Comparison of ENCODE assay signal across 1 cellular context in the genomic region with DNA sequence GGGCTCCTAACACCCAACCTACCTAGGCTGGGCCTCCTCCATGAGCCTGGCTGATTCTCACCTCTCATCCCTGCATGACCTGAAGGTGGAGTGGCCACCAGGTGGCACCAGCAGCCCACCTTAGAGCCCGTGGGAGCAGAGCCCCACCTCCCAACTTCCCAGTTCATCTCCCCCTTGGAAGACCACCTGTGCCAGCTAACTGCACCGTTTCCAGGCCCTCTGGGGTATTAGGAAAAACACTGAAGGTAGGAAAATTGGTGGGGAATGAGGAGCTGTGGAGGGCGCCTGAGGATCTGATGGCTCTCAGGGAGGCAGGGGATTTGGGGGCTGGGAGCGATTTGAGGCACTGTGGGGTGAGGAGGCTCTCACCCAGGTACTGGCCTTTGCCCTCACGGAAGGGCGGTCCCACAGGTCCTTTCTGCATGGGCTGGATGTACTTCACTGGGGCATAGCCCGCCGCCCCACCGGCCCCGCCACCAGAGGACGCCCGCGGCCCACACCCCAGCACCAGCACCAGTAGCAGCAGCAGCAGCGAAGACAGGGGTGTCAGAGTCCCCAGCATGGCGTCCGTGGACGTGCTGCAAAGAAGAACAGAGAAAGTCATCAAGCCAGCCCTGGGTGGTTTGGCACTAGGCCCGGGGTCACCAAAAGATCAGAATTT.
A peak's percentile ranks its signal among the peaks of the same experiment; 100 is the strongest.
TF ChIP-seq lines count a peak whose summit lies in the region.

No MANE protein-coding gene starts in this region.

TF ChIP-seq in HepG2, 621 proteins besides CTCF, POLR2A, EP300 and RAD21 (continued from another document and continues in another):
- TF ChIP-seq YEATS2 (CRISPR knock-in tag; IDR thresholded peaks at IDR 0.05; ENCODE audit: borderline replicate concordance) (no peak), TARDBP (CRISPR knock-in tag; IDR thresholded peaks at IDR 0.05) (0 out of 2 replicates have a peak, but pooled peaks have one; percentile 42), ZNF878 (CRISPR knock-in tag; IDR thresholded peaks at IDR 0.05) (0 out of 2 replicates have a peak, but pooled peaks have one; percentile 43), GABPB1 (CRISPR knock-in tag; IDR thresholded peaks at IDR 0.05) (peak; percentile 18; the same call in 1 of the 2 replicates), ZNF317 (CRISPR knock-in tag; IDR thresholded peaks at IDR 0.05) (peak; percentile 43; the same call in 1 of the 2 replicates), ZMYM4 (CRISPR knock-in tag; IDR thresholded peaks at IDR 0.05) (peak; percentile 32; the same call in 1 of the 2 replicates), ZNF629 (CRISPR knock-in tag; conservative IDR thresholded peaks at IDR 0.05) (no peak), GMEB1 (CRISPR knock-in tag; IDR thresholded peaks at IDR 0.05; ENCODE audit: borderline replicate concordance) (0 out of 2 replicates have a peak, but pooled peaks have one; percentile 22), ZNF292 (CRISPR knock-in tag; IDR thresholded peaks at IDR 0.05; ENCODE audit: borderline replicate concordance, low read depth) (no peak), KLF12 (CRISPR knock-in tag; IDR thresholded peaks at IDR 0.05; ENCODE audit: borderline replicate concordance) (no peak), ZNF280B (CRISPR knock-in tag; IDR thresholded peaks at IDR 0.05; ENCODE audit: borderline replicate concordance) (peak; percentile 43; the same call in 1 of the 2 replicates), IKZF4 (CRISPR knock-in tag; IDR thresholded peaks at IDR 0.05; ENCODE audit: borderline replicate concordance, low read depth, not compliant biosample characterization) (peak; percentile 18), XRCC5 (optimal IDR thresholded peaks at IDR 0.05; ENCODE audit: low read length) (peak; percentile 25), ZNF776 (CRISPR knock-in tag; IDR thresholded peaks at IDR 0.05) (0 out of 2 replicates have a peak, but pooled peaks have one; percentile 63), NFE2L1 (CRISPR knock-in tag; IDR thresholded peaks at IDR 0.05; ENCODE audit: borderline replicate concordance) (no peak), MTF2 (CRISPR knock-in tag; IDR thresholded peaks at IDR 0.05; ENCODE audit: borderline replicate concordance) (no peak), ZNF670 (CRISPR knock-in tag; IDR thresholded peaks at IDR 0.05; ENCODE audit: borderline replicate concordance) (no peak), LCORL (IDR thresholded peaks at IDR 0.05) (no peak), LCORL (CRISPR knock-in tag; IDR thresholded peaks at IDR 0.05) (peak; percentile 41), ZMYM2 (CRISPR knock-in tag; IDR thresholded peaks at IDR 0.05) (peak; percentile 71; the same call in 1 of the 2 replicates), STAG1 (CRISPR knock-in tag; IDR thresholded peaks at IDR 0.05) (peak; percentile 94), ZNF367 (CRISPR knock-in tag; IDR thresholded peaks at IDR 0.05; ENCODE audit: borderline replicate concordance) (0 out of 2 replicates have a peak, but pooled peaks have one; percentile 42), ZFYVE20 (CRISPR knock-in tag; IDR thresholded peaks at IDR 0.05; ENCODE audit: borderline replicate concordance, low read depth) (no peak), CCDC6 (CRISPR knock-in tag; IDR thresholded peaks at IDR 0.05) (0 out of 2 replicates have a peak, but pooled peaks have one; percentile 44), ZNF891 (CRISPR knock-in tag; IDR thresholded peaks at IDR 0.05) (0 out of 2 replicates have a peak, but pooled peaks have one; percentile 49), HMGXB4 (CRISPR knock-in tag; IDR thresholded peaks at IDR 0.05; ENCODE audit: borderline replicate concordance in 1 of 2, low read depth in 1 of 2) (peak; percentile 71 to 76; a peak in 3 of 4 replicates), THAP11 (CRISPR knock-in tag; IDR thresholded peaks at IDR 0.05) (peak; percentile 59), KMT2B (CRISPR knock-in tag; IDR thresholded peaks at IDR 0.05) (0 out of 2 replicates have a peak, but pooled peaks have one; percentile 32), ZNF354B (CRISPR knock-in tag; IDR thresholded peaks at IDR 0.05) (no peak), TSC22D2 (CRISPR knock-in tag; IDR thresholded peaks at IDR 0.05; ENCODE audit: borderline replicate concordance) (0 out of 2 replicates have a peak, but pooled peaks have one; percentile 5), SKI (IDR thresholded peaks at IDR 0.05; ENCODE audit: partially characterized antibody) (no peak), ZNF598 (CRISPR knock-in tag; IDR thresholded peaks at IDR 0.05; ENCODE audit: borderline replicate concordance) (0 out of 2 replicates have a peak, but pooled peaks have one; percentile 47), POGZ (CRISPR knock-in tag; IDR thresholded peaks at IDR 0.05) (0 out of 2 replicates have a peak, but pooled peaks have one; percentile 28), ARNT (IDR thresholded peaks at IDR 0.05) (no peak), SALL1 (CRISPR knock-in tag; IDR thresholded peaks at IDR 0.05) (peak; percentile 39; the same call in 1 of the 2 replicates)
- TF ChIP-seq, protein P1, sequence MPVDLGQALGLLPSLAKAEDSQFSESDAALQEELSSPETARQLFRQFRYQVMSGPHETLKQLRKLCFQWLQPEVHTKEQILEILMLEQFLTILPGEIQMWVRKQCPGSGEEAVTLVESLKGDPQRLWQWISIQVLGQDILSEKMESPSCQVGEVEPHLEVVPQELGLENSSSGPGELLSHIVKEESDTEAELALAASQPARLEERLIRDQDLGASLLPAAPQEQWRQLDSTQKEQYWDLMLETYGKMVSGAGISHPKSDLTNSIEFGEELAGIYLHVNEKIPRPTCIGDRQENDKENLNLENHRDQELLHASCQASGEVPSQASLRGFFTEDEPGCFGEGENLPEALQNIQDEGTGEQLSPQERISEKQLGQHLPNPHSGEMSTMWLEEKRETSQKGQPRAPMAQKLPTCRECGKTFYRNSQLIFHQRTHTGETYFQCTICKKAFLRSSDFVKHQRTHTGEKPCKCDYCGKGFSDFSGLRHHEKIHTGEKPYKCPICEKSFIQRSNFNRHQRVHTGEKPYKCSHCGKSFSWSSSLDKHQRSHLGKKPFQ (CRISPR knock-in tag; IDR thresholded peaks at IDR 0.05; ENCODE audit: insufficient replicate concordance): peak; percentile 60
- TF ChIP-seq, protein P2, sequence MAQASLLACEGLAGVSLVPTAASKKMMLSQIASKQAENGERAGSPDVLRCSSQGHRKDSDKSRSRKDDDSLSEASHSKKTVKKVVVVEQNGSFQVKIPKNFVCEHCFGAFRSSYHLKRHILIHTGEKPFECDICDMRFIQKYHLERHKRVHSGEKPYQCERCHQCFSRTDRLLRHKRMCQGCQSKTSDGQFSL (CRISPR knock-in tag; IDR thresholded peaks at IDR 0.05): no peak
- TF ChIP-seq, protein P3, sequence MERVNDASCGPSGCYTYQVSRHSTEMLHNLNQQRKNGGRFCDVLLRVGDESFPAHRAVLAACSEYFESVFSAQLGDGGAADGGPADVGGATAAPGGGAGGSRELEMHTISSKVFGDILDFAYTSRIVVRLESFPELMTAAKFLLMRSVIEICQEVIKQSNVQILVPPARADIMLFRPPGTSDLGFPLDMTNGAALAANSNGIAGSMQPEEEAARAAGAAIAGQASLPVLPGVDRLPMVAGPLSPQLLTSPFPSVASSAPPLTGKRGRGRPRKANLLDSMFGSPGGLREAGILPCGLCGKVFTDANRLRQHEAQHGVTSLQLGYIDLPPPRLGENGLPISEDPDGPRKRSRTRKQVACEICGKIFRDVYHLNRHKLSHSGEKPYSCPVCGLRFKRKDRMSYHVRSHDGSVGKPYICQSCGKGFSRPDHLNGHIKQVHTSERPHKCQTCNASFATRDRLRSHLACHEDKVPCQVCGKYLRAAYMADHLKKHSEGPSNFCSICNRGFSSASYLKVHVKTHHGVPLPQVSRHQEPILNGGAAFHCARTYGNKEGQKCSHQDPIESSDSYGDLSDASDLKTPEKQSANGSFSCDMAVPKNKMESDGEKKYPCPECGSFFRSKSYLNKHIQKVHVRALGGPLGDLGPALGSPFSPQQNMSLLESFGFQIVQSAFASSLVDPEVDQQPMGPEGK (CRISPR knock-in tag; IDR thresholded peaks at IDR 0.05): peak; percentile 23; the same call in 1 of the 2 replicates
- TF ChIP-seq, protein P4, sequence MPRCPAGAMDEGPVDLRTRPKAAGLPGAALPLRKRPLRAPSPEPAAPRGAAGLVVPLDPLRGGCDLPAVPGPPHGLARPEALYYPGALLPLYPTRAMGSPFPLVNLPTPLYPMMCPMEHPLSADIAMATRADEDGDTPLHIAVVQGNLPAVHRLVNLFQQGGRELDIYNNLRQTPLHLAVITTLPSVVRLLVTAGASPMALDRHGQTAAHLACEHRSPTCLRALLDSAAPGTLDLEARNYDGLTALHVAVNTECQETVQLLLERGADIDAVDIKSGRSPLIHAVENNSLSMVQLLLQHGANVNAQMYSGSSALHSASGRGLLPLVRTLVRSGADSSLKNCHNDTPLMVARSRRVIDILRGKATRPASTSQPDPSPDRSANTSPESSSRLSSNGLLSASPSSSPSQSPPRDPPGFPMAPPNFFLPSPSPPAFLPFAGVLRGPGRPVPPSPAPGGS (CRISPR knock-in tag; IDR thresholded peaks at IDR 0.05): no peak
- TF ChIP-seq, protein P5, sequence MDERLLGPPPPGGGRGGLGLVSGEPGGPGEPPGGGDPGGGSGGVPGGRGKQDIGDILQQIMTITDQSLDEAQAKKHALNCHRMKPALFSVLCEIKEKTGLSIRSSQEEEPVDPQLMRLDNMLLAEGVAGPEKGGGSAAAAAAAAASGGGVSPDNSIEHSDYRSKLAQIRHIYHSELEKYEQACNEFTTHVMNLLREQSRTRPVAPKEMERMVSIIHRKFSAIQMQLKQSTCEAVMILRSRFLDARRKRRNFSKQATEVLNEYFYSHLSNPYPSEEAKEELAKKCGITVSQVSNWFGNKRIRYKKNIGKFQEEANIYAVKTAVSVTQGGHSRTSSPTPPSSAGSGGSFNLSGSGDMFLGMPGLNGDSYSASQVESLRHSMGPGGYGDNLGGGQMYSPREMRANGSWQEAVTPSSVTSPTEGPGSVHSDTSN (CRISPR knock-in tag; IDR thresholded peaks at IDR 0.05): no peak
- TF ChIP-seq, protein P6, sequence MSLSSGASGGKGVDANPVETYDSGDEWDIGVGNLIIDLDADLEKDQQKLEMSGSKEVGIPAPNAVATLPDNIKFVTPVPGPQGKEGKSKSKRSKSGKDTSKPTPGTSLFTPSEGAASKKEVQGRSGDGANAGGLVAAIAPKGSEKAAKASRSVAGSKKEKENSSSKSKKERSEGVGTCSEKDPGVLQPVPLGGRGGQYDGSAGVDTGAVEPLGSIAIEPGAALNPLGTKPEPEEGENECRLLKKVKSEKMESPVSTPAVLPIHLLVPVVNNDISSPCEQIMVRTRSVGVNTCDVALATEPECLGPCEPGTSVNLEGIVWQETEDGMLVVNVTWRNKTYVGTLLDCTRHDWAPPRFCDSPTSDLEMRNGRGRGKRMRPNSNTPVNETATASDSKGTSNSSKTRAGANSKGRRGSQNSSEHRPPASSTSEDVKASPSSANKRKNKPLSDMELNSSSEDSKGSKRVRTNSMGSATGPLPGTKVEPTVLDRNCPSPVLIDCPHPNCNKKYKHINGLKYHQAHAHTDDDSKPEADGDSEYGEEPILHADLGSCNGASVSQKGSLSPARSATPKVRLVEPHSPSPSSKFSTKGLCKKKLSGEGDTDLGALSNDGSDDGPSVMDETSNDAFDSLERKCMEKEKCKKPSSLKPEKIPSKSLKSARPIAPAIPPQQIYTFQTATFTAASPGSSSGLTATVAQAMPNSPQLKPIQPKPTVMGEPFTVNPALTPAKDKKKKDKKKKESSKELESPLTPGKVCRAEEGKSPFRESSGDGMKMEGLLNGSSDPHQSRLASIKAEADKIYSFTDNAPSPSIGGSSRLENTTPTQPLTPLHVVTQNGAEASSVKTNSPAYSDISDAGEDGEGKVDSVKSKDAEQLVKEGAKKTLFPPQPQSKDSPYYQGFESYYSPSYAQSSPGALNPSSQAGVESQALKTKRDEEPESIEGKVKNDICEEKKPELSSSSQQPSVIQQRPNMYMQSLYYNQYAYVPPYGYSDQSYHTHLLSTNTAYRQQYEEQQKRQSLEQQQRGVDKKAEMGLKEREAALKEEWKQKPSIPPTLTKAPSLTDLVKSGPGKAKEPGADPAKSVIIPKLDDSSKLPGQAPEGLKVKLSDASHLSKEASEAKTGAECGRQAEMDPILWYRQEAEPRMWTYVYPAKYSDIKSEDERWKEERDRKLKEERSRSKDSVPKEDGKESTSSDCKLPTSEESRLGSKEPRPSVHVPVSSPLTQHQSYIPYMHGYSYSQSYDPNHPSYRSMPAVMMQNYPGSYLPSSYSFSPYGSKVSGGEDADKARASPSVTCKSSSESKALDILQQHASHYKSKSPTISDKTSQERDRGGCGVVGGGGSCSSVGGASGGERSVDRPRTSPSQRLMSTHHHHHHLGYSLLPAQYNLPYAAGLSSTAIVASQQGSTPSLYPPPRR (CRISPR knock-in tag; IDR thresholded peaks at IDR 0.05; ENCODE audit: borderline replicate concordance): no peak
